Comparison of ENCODE assay signal across 1 cellular context in the genomic region with DNA sequence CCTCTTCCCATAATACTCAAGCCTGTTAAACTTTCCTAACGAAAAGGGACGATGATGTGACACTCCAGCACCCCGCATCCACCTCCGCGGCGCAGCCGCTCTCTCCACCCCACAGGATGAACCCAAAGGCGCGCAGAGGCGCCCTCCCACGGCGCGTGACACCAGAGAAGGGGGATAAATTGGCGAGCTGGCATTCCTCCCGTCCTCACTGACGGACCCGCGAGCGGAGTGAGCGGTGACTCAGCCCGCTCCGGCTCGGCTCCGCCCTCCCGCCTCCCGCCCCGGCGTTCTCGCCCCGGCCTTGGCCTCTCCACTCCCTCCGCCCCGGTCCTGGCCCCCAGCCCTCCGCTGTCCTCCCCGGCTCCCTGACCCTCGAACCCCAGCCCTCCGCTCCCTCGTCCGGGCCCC.
A peak's percentile ranks its signal among the peaks of the same experiment; 100 is the strongest.
TF ChIP-seq lines count a peak whose summit lies in the region.

No MANE protein-coding gene starts in this region.

TF ChIP-seq in HepG2, 621 proteins besides CTCF, POLR2A, EP300 and RAD21 (continued from another document):
- TF ChIP-seq, protein P1, sequence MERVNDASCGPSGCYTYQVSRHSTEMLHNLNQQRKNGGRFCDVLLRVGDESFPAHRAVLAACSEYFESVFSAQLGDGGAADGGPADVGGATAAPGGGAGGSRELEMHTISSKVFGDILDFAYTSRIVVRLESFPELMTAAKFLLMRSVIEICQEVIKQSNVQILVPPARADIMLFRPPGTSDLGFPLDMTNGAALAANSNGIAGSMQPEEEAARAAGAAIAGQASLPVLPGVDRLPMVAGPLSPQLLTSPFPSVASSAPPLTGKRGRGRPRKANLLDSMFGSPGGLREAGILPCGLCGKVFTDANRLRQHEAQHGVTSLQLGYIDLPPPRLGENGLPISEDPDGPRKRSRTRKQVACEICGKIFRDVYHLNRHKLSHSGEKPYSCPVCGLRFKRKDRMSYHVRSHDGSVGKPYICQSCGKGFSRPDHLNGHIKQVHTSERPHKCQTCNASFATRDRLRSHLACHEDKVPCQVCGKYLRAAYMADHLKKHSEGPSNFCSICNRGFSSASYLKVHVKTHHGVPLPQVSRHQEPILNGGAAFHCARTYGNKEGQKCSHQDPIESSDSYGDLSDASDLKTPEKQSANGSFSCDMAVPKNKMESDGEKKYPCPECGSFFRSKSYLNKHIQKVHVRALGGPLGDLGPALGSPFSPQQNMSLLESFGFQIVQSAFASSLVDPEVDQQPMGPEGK (CRISPR knock-in tag; IDR thresholded peaks at IDR 0.05), result peak; percentile 79
- TF ChIP-seq ZSCAN30 (CRISPR knock-in tag; IDR thresholded peaks at IDR 0.05) (peak; percentile 53; the same call in 1 of the 2 replicates), MAZ (IDR thresholded peaks at IDR 0.05; ENCODE audit: borderline replicate concordance, low read depth, low read length) (peak; percentile 88; the same call in 1 of the 2 replicates), MAZ (CRISPR knock-in tag; IDR thresholded peaks at IDR 0.05; ENCODE audit: low read depth) (no peak; the same call in 1 of the 2 replicates), ZNF460 (CRISPR knock-in tag; IDR thresholded peaks at IDR 0.05; ENCODE audit: borderline replicate concordance) (peak; percentile 49; the same call in 1 of the 2 replicates), PITX1 (CRISPR knock-in tag; IDR thresholded peaks at IDR 0.05) (peak; percentile 1; the same call in 1 of the 2 replicates), SNRNP70 (IDR thresholded peaks at IDR 0.05; ENCODE audit: low read depth, low read length) (no peak), SRSF1 (optimal IDR thresholded peaks at IDR 0.05; ENCODE audit: low read depth, low read length) (no peak), TARDBP (CRISPR knock-in tag; IDR thresholded peaks at IDR 0.05) (0 out of 2 replicates have a peak, but pooled peaks have one; percentile 10), ZNF354B (CRISPR knock-in tag; IDR thresholded peaks at IDR 0.05) (0 out of 2 replicates have a peak, but pooled peaks have one; percentile 16)
- TF ChIP-seq, protein P2, sequence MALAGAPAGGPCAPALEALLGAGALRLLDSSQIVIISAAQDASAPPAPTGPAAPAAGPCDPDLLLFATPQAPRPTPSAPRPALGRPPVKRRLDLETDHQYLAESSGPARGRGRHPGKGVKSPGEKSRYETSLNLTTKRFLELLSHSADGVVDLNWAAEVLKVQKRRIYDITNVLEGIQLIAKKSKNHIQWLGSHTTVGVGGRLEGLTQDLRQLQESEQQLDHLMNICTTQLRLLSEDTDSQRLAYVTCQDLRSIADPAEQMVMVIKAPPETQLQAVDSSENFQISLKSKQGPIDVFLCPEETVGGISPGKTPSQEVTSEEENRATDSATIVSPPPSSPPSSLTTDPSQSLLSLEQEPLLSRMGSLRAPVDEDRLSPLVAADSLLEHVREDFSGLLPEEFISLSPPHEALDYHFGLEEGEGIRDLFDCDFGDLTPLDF (CRISPR knock-in tag; IDR thresholded peaks at IDR 0.05), result no peak
- TF ChIP-seq, protein P3, sequence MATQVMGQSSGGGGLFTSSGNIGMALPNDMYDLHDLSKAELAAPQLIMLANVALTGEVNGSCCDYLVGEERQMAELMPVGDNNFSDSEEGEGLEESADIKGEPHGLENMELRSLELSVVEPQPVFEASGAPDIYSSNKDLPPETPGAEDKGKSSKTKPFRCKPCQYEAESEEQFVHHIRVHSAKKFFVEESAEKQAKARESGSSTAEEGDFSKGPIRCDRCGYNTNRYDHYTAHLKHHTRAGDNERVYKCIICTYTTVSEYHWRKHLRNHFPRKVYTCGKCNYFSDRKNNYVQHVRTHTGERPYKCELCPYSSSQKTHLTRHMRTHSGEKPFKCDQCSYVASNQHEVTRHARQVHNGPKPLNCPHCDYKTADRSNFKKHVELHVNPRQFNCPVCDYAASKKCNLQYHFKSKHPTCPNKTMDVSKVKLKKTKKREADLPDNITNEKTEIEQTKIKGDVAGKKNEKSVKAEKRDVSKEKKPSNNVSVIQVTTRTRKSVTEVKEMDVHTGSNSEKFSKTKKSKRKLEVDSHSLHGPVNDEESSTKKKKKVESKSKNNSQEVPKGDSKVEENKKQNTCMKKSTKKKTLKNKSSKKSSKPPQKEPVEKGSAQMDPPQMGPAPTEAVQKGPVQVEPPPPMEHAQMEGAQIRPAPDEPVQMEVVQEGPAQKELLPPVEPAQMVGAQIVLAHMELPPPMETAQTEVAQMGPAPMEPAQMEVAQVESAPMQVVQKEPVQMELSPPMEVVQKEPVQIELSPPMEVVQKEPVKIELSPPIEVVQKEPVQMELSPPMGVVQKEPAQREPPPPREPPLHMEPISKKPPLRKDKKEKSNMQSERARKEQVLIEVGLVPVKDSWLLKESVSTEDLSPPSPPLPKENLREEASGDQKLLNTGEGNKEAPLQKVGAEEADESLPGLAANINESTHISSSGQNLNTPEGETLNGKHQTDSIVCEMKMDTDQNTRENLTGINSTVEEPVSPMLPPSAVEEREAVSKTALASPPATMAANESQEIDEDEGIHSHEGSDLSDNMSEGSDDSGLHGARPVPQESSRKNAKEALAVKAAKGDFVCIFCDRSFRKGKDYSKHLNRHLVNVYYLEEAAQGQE (IDR thresholded peaks at IDR 0.05; ENCODE audit: borderline replicate concordance in 1 of 2, low read depth in 1 of 2, low read length in 2 of 2), result 0 out of 4 replicates have a peak, but pooled peaks of 1 of the 2 experiments have one; percentile 4
- TF ChIP-seq, protein P4, sequence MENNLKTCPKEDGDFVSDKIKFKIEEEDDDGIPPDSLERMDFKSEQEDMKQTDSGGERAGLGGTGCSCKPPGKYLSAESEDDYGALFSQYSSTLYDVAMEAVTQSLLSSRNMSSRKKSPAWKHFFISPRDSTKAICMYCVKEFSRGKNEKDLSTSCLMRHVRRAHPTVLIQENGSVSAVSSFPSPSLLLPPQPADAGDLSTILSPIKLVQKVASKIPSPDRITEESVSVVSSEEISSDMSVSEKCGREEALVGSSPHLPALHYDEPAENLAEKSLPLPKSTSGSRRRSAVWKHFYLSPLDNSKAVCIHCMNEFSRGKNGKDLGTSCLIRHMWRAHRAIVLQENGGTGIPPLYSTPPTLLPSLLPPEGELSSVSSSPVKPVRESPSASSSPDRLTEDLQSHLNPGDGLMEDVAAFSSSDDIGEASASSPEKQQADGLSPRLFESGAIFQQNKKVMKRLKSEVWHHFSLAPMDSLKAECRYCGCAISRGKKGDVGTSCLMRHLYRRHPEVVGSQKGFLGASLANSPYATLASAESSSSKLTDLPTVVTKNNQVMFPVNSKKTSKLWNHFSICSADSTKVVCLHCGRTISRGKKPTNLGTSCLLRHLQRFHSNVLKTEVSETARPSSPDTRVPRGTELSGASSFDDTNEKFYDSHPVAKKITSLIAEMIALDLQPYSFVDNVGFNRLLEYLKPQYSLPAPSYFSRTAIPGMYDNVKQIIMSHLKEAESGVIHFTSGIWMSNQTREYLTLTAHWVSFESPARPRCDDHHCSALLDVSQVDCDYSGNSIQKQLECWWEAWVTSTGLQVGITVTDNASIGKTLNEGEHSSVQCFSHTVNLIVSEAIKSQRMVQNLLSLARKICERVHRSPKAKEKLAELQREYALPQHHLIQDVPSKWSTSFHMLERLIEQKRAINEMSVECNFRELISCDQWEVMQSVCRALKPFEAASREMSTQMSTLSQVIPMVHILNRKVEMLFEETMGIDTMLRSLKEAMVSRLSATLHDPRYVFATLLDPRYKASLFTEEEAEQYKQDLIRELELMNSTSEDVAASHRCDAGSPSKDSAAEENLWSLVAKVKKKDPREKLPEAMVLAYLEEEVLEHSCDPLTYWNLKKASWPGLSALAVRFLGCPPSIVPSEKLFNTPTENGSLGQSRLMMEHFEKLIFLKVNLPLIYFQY (CRISPR knock-in tag; IDR thresholded peaks at IDR 0.05; ENCODE audit: borderline replicate concordance), result 0 out of 2 replicates have a peak, but pooled peaks have one; percentile 10
- TF ChIP-seq, protein P5, sequence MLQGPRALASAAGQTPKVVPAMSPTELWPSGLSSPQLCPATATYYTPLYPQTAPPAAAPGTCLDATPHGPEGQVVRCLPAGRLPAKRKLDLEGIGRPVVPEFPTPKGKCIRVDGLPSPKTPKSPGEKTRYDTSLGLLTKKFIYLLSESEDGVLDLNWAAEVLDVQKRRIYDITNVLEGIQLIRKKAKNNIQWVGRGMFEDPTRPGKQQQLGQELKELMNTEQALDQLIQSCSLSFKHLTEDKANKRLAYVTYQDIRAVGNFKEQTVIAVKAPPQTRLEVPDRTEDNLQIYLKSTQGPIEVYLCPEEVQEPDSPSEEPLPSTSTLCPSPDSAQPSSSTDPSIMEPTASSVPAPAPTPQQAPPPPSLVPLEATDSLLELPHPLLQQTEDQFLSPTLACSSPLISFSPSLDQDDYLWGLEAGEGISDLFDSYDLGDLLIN (CRISPR knock-in tag; IDR thresholded peaks at IDR 0.05; ENCODE audit: borderline replicate concordance), result no peak
